1 cellular context compared by ENCODE assay signal in the genomic region with DNA sequence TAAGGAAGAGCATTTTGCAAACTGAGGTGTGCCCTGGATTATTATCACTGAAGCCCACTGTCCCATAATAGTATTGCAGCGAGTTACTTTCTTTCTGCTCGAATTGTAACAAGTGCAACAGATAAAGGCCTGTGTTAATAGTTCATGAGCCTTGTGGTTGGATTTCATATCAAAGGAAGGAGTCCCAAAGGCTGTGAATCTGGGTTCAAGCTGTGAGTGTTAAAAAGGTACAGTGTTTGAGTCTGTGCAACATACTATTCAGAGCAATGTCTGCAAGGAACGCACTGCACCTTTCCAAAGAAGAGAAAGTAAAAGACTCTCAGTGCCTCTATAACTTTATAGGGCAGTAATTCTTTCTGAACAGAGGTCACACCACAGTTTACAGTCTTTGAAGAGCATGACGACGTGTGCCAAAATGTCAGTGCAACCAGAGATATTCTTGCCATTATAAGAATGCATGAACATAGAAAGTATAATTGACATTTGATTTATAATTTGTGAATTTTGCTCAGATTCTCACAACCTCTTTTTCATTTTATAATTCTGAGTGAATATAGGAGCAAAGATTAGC.
TF ChIP-seq lines count a peak whose summit lies in the region.

No MANE protein-coding gene starts in this region.

TF ChIP-seq in K562, 482 proteins besides CTCF, POLR2A, EP300 and RAD21 (continued from another document):
- TF ChIP-seq CREB1 (IDR thresholded peaks at IDR 0.05) (no peak), CREB1 (CRISPR knock-in tag; IDR thresholded peaks at IDR 0.05) (no peak), PHF8 (IDR thresholded peaks at IDR 0.05; ENCODE audit: borderline replicate concordance, low read length) (no peak), NR1H2 (CRISPR knock-in tag; IDR thresholded peaks at IDR 0.05) (no peak), ZNF253 (CRISPR knock-in tag; conservative IDR thresholded peaks at IDR 0.05) (no peak), RBM15 (IDR thresholded peaks at IDR 0.05; ENCODE audit: insufficient read depth, low read length) (no peak)
- TF ChIP-seq, protein P1, sequence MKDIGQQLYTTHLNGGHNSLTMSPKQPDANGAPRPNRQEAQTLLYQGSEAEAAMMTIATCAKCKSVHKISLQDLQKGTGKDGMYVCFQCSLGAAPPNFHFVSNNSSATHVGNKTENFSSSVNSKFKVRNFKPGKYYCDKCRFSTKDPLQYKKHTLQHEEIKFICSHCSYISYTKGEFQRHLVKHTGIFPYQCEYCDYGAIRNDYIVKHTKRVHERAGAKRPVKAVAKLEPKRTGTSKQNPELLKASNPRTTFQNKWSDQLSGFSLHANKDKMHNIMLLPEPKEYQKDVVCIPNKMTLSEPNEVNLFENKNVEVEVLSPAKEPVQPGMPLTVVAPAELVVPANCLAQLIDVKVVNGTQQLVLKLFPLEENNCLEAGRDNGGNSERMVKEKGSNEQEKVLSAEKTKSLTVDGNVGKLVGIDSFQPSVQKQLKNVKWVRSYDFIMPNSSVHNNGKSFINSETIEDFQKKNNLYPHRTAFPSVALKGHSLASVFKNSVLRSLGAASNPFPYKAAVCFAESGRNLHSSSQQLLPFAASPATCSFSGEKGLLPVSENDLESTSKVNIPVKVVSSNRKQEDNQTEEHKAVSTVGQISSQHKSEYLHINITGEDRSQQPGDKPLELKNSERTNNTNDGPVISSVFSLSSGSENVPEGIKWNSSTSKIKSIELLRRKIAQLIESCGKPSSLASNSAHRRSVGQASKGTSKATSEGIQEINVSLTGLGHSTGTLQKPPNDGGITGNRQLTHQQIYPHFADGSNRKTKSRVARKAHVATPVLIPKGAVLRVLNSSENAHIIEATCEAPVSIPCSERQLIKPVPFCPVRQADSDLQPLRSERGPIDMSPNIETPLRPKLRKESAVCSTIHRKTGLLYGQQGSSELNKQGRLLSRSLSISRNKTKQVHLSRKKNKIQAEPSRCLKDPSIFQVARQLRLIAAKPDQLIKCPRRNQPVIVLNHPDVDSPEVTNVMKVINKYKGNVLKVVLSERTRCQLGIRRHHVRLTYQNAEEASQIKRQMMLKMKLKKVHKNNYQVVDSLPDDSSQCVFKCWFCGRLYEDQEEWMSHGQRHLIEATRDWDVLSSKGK (CRISPR knock-in tag; IDR thresholded peaks at IDR 0.05): no peak
- TF ChIP-seq, protein P2, sequence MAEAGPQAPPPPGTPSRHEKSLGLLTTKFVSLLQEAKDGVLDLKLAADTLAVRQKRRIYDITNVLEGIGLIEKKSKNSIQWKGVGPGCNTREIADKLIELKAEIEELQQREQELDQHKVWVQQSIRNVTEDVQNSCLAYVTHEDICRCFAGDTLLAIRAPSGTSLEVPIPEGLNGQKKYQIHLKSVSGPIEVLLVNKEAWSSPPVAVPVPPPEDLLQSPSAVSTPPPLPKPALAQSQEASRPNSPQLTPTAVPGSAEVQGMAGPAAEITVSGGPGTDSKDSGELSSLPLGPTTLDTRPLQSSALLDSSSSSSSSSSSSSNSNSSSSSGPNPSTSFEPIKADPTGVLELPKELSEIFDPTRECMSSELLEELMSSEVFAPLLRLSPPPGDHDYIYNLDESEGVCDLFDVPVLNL (CRISPR knock-in tag; IDR thresholded peaks at IDR 0.05; ENCODE audit: low read depth): no peak
